ENCODE assay signal across 11 cellular contexts in genomic region chr17:81958633-81959342, GRCh38. TPM values are rescaled to one million over a fixed set of nuclear protein-coding genes. Genes with fewer than 3 reads are reported as not detected.
A peak's percentile ranks its signal among the peaks of the same experiment; 100 is the strongest.
DNase-seq lines count a peak whose midpoint lies in the region; ATAC-seq, FAIRE-seq and TF ChIP-seq lines count a peak whose summit lies in the region.
"Had no signal": no experiment of that assay in that cellular context is flagged by ENCODE, and none has a peak within 500 bp of the region (broad histone marks: within the 10 kb centered on the region; RNA-seq: fewer than 3 reads in every experiment).

No MANE protein-coding gene starts in this region.

- H3K9me3 Mint-ChIP-seq in Calu3 (ENCODE audit: low read depth, unreplicated experiment): no peaks in the 10 kb centered on the region
- no peaks in the 10 kb centered on the region for H3K9me3 Mint-ChIP-seq in activated CD4-positive, alpha-beta memory T cell treated with anti-CD3 and anti-CD28 coated beads for 36 hours
- H3K9me3 Mint-ChIP-seq: HFFc6 had no signal

- DNase-seq in A549 (ENCODE audit: low read depth in 1 of 2, low spot score in 1 of 2) (no peak), Calu3 (no peak), right lobe of liver (no peak), glomerular visceral epithelial cell (ENCODE audit: extremely low spot score) (no peak), esophagus muscularis mucosa (ENCODE audit: extremely low spot score) (no peak)
- DNase-seq in activated CD4-positive, alpha-beta memory T cell treated with anti-CD3 and anti-CD28 coated beads for 36 hours: no peak
- no peak for DNase-seq in stimulated activated CD4-positive, alpha-beta T cell treated with anti-CD3 and anti-CD28 coated beads, Interleukin-1b, Interleukin-23, amount 100 ng/mL, for 48 hours
- DNase-seq: HFFc6 had no signal

- ATAC-seq in A549 (no peak), right lobe of liver (peak in 2 of 4 donors; percentile 2 to 7), gastroesophageal sphincter (no peak)

- intact Hi-C loops in Calu3 (cut with micrococcal nuclease; ENCODE audit: unreplicated experiment): no loop called here
- intact Hi-C loops in activated CD4-positive, alpha-beta memory T cell treated with anti-CD3 and anti-CD28 coated beads for 36 hours (cut with micrococcal nuclease): loop anchor here (1.0 kb wide), 1 partner anchor 65 kb away; the partner anchor contains the start of gene LRRC45
- intact Hi-C loops in right lobe of liver (cut with DNase I): loop anchor here in 1 of 2 donors (5.0 kb wide), 1 partner anchor 59 kb away; no protein-coding TSS in a partner anchor
- intact Hi-C loops in esophagus muscularis mucosa (cut with DNase I): loop anchor here (1.0 to 10.0 kb wide), 2 partner anchors 63 to 196 kb away; no protein-coding TSS in a partner anchor

- WGBS in A549 (ENCODE audit: missing lambda C conversion rate): 62% methylated on average over 15 of the region's 15 CpGs
- 42% methylated on average over 4 of the region's 15 CpGs for WGBS in right lobe of liver (ENCODE audit: insufficient coverage, low coverage, low lambda C conversion rate, missing lambda C conversion rate)
- WGBS in gastroesophageal sphincter (ENCODE audit: low coverage in 1 of 2), 2 donors: 61 to 100% methylated on average over 1 to 6 of the region's 15 CpGs
- WGBS in esophagus muscularis mucosa: 73% methylated on average over 15 of the region's 15 CpGs

- H3K36me3 Mint-ChIP-seq in Calu3 (ENCODE audit: insufficient read depth, unreplicated experiment): peaks cover 6% of the 10 kb centered on the region
- H3K36me3 Mint-ChIP-seq in activated CD4-positive, alpha-beta memory T cell treated with anti-CD3 and anti-CD28 coated beads for 36 hours: no peaks in the 10 kb centered on the region

- H3K4me1 ChIP-seq in A549 (peaks cover 19% of the 10 kb centered on the region; the same call in 1 of the 3 replicates), right lobe of liver (peaks cover 0 to 14% (median 0%) of the 10 kb centered on the region in 4 donors), gastroesophageal sphincter (peaks cover 0 to 32% (median 9%) of the 10 kb centered on the region in 3 donors), esophagus muscularis mucosa (peaks cover 16 to 33% (median 27%) of the 10 kb centered on the region in 4 donors)

- no peak for TF ChIP-seq POLR2A in A549 (IDR thresholded peaks at IDR 0.05; ENCODE audit: low read length)
- TF ChIP-seq POLR2A in right lobe of liver (IDR thresholded peaks at IDR 0.05): no peak
- TF ChIP-seq POLR2A in gastroesophageal sphincter (IDR thresholded peaks at IDR 0.05): no peak
- TF ChIP-seq POLR2A in esophagus muscularis mucosa (IDR thresholded peaks at IDR 0.05; ENCODE audit: low read depth): no peak

- no peak for TF ChIP-seq RAD21 in A549 (conservative IDR thresholded peaks at IDR 0.05 in 1 of 2, IDR thresholded peaks at IDR 0.05 in 1 of 2)

- no peaks in the 10 kb centered on the region; the same call in 2 of the 3 replicates for H3K9me3 ChIP-seq in A549
- no peaks in the 10 kb centered on the region for H3K9me3 ChIP-seq in right lobe of liver
- H3K9me3 ChIP-seq in gastroesophageal sphincter: no peaks in the 10 kb centered on the region
- no peaks in the 10 kb centered on the region for H3K9me3 ChIP-seq in esophagus muscularis mucosa
- H3K9me3 ChIP-seq: heart right ventricle had no signal

- H3K4me3 Mint-ChIP-seq in Calu3 (ENCODE audit: low read depth, unreplicated experiment): peak overlapping the region; percentile 24
- peak overlapping the region; percentile 23 for H3K4me3 Mint-ChIP-seq in activated CD4-positive, alpha-beta memory T cell treated with anti-CD3 and anti-CD28 coated beads for 36 hours
- H3K4me3 Mint-ChIP-seq: HFFc6 had no signal

- peak overlapping the region; percentile 52; the same call in 1 of the 3 replicates for H3K4me3 ChIP-seq in A549
- H3K4me3 ChIP-seq in right lobe of liver: peak overlapping the region in 2 of 3 donors; percentile 64 to 70
- H3K4me3 ChIP-seq in gastroesophageal sphincter: peak overlapping the region in 1 of 2 donors; percentile 49
- peak overlapping the region in 1 of 4 donors; percentile 52 for H3K4me3 ChIP-seq in esophagus muscularis mucosa

- no TSS peak for BruUV-seq in Calu3 (replicated peaks; lab: Mats Ljungman, UMichigan)

- H3K27ac ChIP-seq in A549: peak overlapping the region; percentile 60 to 89; a peak in 4 of 6 replicates
- H3K27ac ChIP-seq in right lobe of liver: no peak overlapping the region
- H3K27ac ChIP-seq in gastroesophageal sphincter: no peak overlapping the region
- H3K27ac ChIP-seq in esophagus muscularis mucosa (replicated peaks in 1 of 4): no peak overlapping the region
- H3K27ac ChIP-seq: heart right ventricle had no signal

- H3K4me1 Mint-ChIP-seq in Calu3 (ENCODE audit: low read depth, unreplicated experiment): no peaks in the 10 kb centered on the region
- H3K4me1 Mint-ChIP-seq in activated CD4-positive, alpha-beta memory T cell treated with anti-CD3 and anti-CD28 coated beads for 36 hours (ENCODE audit: low read depth): peaks cover 2% of the 10 kb centered on the region

- POLR2A ChIA-PET in A549 (lab: Yijun Ruan, JAX): interaction anchor here (0.9 to 2.2 kb wide), 6 partner anchors 18 to 71 kb away, joined by 3 to 8 read pairs (median 4); partner anchors contain the start of genes ASPSCR1, CENPX and LRRC45
- POLR2A ChIA-PET in activated CD4-positive, alpha-beta memory T cell treated with anti-CD3 and anti-CD28 coated beads for 36 hours (lab: Charles Lee): interaction anchor here (0.9 to 2.2 kb wide), 5 partner anchors 18 to 79 kb away, joined by 5 to 7 read pairs (median 6); partner anchors contain the start of genes ASPSCR1, CENPX, DCXR and LRRC45

- FAIRE-seq in A549 (lab: Jason Lieb, UNC): no peak
- FAIRE-seq: D721Med had no signal

- H3K27ac Mint-ChIP-seq in Calu3 (ENCODE audit: unreplicated experiment): peak overlapping the region; percentile 39
- no peak overlapping the region for H3K27ac Mint-ChIP-seq in activated CD4-positive, alpha-beta memory T cell treated with anti-CD3 and anti-CD28 coated beads for 36 hours
- H3K27ac Mint-ChIP-seq: HFFc6 had no signal

- no peak for TF ChIP-seq CTCF in A549 (IDR thresholded peaks at IDR 0.05)
- no peak for TF ChIP-seq CTCF in Calu3 (IDR thresholded peaks at IDR 0.05; ENCODE audit: unreplicated experiment)
- no peak for TF ChIP-seq CTCF in right lobe of liver (IDR thresholded peaks at IDR 0.05)
- TF ChIP-seq CTCF in gastroesophageal sphincter (IDR thresholded peaks at IDR 0.05): no peak
- TF ChIP-seq CTCF in esophagus muscularis mucosa (IDR thresholded peaks at IDR 0.05): no peak

- CTCF ChIA-PET in A549 (lab: Yijun Ruan, JAX): interaction anchor here (0.6 to 17.3 kb wide), 57 partner anchors 9 to 601 kb away, joined by 3 to 794 read pairs (median 5); partner anchors contain the start of genes ASPSCR1, CENPX, DCXR and DUS1L
- CTCF ChIA-PET in Calu3 (lab: Charles Lee): interaction anchor here (0.5 to 2.3 kb wide), 6 partner anchors 9 to 79 kb away, joined by 4 to 45 read pairs (median 6); partner anchors contain the start of genes CENPX, DCXR and LRRC45
- CTCF ChIA-PET in activated CD4-positive, alpha-beta memory T cell treated with anti-CD3 and anti-CD28 coated beads for 36 hours (lab: Charles Lee): interaction anchor here (0.7 to 5.7 kb wide), 54 partner anchors 9 to 256 kb away, joined by 3 to 174 read pairs (median 4); partner anchors contain the start of genes ASPSCR1, CENPX, DCXR and DUS1L

- no peaks in the 10 kb centered on the region for H3K27me3 ChIP-seq in right lobe of liver
- peaks cover 100% of the 10 kb centered on the region for H3K27me3 ChIP-seq in gastroesophageal sphincter
- H3K27me3 ChIP-seq in esophagus muscularis mucosa: peaks cover 10 to 100% (median 42%) of the 10 kb centered on the region in 4 donors

- peak overlapping the region; percentile 94 for H3K4me2 ChIP-seq in A549

- H3K36me3 ChIP-seq in right lobe of liver (no peaks in the 10 kb centered on the region), gastroesophageal sphincter (no peaks in the 10 kb centered on the region), esophagus muscularis mucosa (no peaks in the 10 kb centered on the region)
- H3K36me3 ChIP-seq: heart right ventricle had no signal

- H3K27me3 Mint-ChIP-seq in Calu3 (ENCODE audit: unreplicated experiment): peaks cover 49% of the 10 kb centered on the region
- H3K27me3 Mint-ChIP-seq in activated CD4-positive, alpha-beta memory T cell treated with anti-CD3 and anti-CD28 coated beads for 36 hours: peaks cover 19% of the 10 kb centered on the region

- TF ChIP-seq EP300 in A549 (IDR thresholded peaks at IDR 0.05): no peak
- no peak for TF ChIP-seq EP300 in gastroesophageal sphincter (IDR thresholded peaks at IDR 0.05)
- no peak for TF ChIP-seq EP300 in esophagus muscularis mucosa (IDR thresholded peaks at IDR 0.05)

RNA-seq across cellular contexts. Expression of gene NOTUM, which starts 2.2 kb away (rescaled TPM):
- 0.06 and 0.08 TPM in 2 replicates for polyA plus RNA-seq in A549 (2011; rRNA removed)
- 0.36 and 0.41 TPM in 2 replicates for polyA plus RNA-seq in A549 (2012; cell fraction: cytosol; rRNA removed)
- polyA plus RNA-seq in A549 (2012; cell fraction: nucleus; rRNA removed): 1.0 and 1.1 TPM in 2 replicates
- polyA plus RNA-seq in A549 (2017; fragmentation: RNase III; extraction: RNeasy Plus Mini Kit Qiagen cat#74134 plus additional on column Dnase treatment): 0.45 to 0.92 TPM (median 0.91 TPM) in 3 replicates
- not detected in 2 replicates for polyA minus RNA-seq in A549 (2011; rRNA and poly(A)+ RNA removed)
- not detected in 2 replicates for total RNA-seq in Calu3 (2022)
- under 1 TPM; 0.22 to 0.40 TPM for total RNA-seq in activated CD4-positive, alpha-beta memory T cell treated with anti-CD3 and anti-CD28 coated beads for 36 hours
- total RNA-seq in right lobe of liver: 1 to 10 TPM; 1.2 to 7.6 (median 3.0) TPM
- total RNA-seq in gastroesophageal sphincter: under 1 TPM in 1 of 4 donors, not detected in 3; 0.22 TPM
- under 1 TPM in 1 of 4 donors, not detected in 3; 0.83 TPM for total RNA-seq in esophagus muscularis mucosa

RNA-seq across cellular contexts. Expression of gene MYADML2, which starts 11.8 kb away (rescaled TPM):
- polyA plus RNA-seq in A549 (2011; rRNA removed) (not detected in 2 replicates), A549 (2017; fragmentation: RNase III; extraction: RNeasy Plus Mini Kit Qiagen cat#74134 plus additional on column Dnase treatment) (not detected in 3 replicates)
- polyA plus RNA-seq in A549 (2012; cell fraction: cytosol; rRNA removed): not detected in 2 replicates
- not detected in 2 replicates for polyA plus RNA-seq in A549 (2012; cell fraction: nucleus; rRNA removed)
- polyA minus RNA-seq in A549 (2011; rRNA and poly(A)+ RNA removed): not detected in 2 replicates
- total RNA-seq in Calu3 (2022) (not detected in 2 replicates), right lobe of liver (not detected), gastroesophageal sphincter (not detected), esophagus muscularis mucosa (not detected)
- total RNA-seq in activated CD4-positive, alpha-beta memory T cell treated with anti-CD3 and anti-CD28 coated beads for 36 hours: not detected
- total RNA-seq: HFFc6 had no signal

RNA-seq across cellular contexts. Expression of gene ASPSCR1, which starts 18.6 kb away (rescaled TPM):
- 10.3 and 12.3 TPM in 2 replicates for polyA plus RNA-seq in A549 (2011; rRNA removed)
- 32.0 and 44.5 TPM in 2 replicates for polyA plus RNA-seq in A549 (2012; cell fraction: cytosol; rRNA removed)
- polyA plus RNA-seq in A549 (2012; cell fraction: nucleus; rRNA removed): 105 and 122 TPM in 2 replicates
- polyA plus RNA-seq in A549 (2017; fragmentation: RNase III; extraction: RNeasy Plus Mini Kit Qiagen cat#74134 plus additional on column Dnase treatment): 24.5 to 29.4 TPM (median 25.7 TPM) in 3 replicates
- 16.2 and 22.6 TPM in 2 replicates for polyA minus RNA-seq in A549 (2011; rRNA and poly(A)+ RNA removed)
- total RNA-seq in Calu3 (2022): 37.7 and 43.5 TPM in 2 replicates
- total RNA-seq in activated CD4-positive, alpha-beta memory T cell treated with anti-CD3 and anti-CD28 coated beads for 36 hours: 10 to 100 TPM; 25.4 to 27.1 TPM
- total RNA-seq in right lobe of liver: 10 to 100 TPM; 24.4 to 55.6 (median 32.9) TPM
- 10 to 100 TPM; 11.7 to 24.4 (median 18.6) TPM for total RNA-seq in gastroesophageal sphincter
- total RNA-seq in esophagus muscularis mucosa: 10 to 100 TPM; 15.9 to 18.4 (median 17.3) TPM

RNA-seq across cellular contexts. Expression of gene PYCR1, which starts 21.7 kb away (rescaled TPM):
- polyA plus RNA-seq in A549 (2011; rRNA removed) (77.1 and 81.4 TPM in 2 replicates), A549 (2017; fragmentation: RNase III; extraction: RNeasy Plus Mini Kit Qiagen cat#74134 plus additional on column Dnase treatment) (81.4 to 93.3 TPM (median 87.2 TPM) in 3 replicates)
- 150 and 202 TPM in 2 replicates for polyA plus RNA-seq in A549 (2012; cell fraction: cytosol; rRNA removed)
- 126 and 181 TPM in 2 replicates for polyA plus RNA-seq in A549 (2012; cell fraction: nucleus; rRNA removed)
- 94.1 and 104 TPM in 2 replicates for polyA minus RNA-seq in A549 (2011; rRNA and poly(A)+ RNA removed)
- total RNA-seq in Calu3 (2022) (102 and 105 TPM in 2 replicates), right lobe of liver (10 to 100 TPM in 1 of 6 experiments, 1 to 10 TPM in 5; 3.2 to 10.6 (median 5.1) TPM), gastroesophageal sphincter (1 to 10 TPM; 3.4 to 6.8 (median 5.1) TPM), esophagus muscularis mucosa (1 to 10 TPM; 2.1 to 6.5 (median 4.6) TPM)
- total RNA-seq in activated CD4-positive, alpha-beta memory T cell treated with anti-CD3 and anti-CD28 coated beads for 36 hours: 10 to 100 TPM; 88.9 to 89.8 TPM

RNA-seq across cellular contexts. Expression of gene MAFG, which starts 31.3 kb away (rescaled TPM):
- polyA plus RNA-seq in A549 (2011; rRNA removed): 41.6 and 47.9 TPM in 2 replicates
- polyA plus RNA-seq in A549 (2012; cell fraction: cytosol; rRNA removed): 55.5 and 60.4 TPM in 2 replicates
- polyA plus RNA-seq in A549 (2012; cell fraction: nucleus; rRNA removed): 194 and 235 TPM in 2 replicates
- polyA plus RNA-seq in A549 (2017; fragmentation: RNase III; extraction: RNeasy Plus Mini Kit Qiagen cat#74134 plus additional on column Dnase treatment): 49.8 to 57.9 TPM (median 52.4 TPM) in 3 replicates
- polyA minus RNA-seq in A549 (2011; rRNA and poly(A)+ RNA removed): 18.1 and 22.6 TPM in 2 replicates
- total RNA-seq in Calu3 (2022): 36.1 and 37.9 TPM in 2 replicates
- total RNA-seq in activated CD4-positive, alpha-beta memory T cell treated with anti-CD3 and anti-CD28 coated beads for 36 hours: 10 to 100 TPM; 23.4 to 24.1 TPM
- 10 to 100 TPM in 2 of 6 experiments, 1 to 10 TPM in 4; 7.4 to 12.9 (median 9.2) TPM for total RNA-seq in right lobe of liver
- 10 to 100 TPM; 18.8 to 39.3 (median 25.3) TPM for total RNA-seq in gastroesophageal sphincter
- total RNA-seq in esophagus muscularis mucosa: 10 to 100 TPM; 23.7 to 41.7 (median 33.6) TPM

Comparison
In these comparisons a context has a peak if more than half of its experiments do, and no peak if none do; other contexts are left out.
1. H3K27ac ChIP-seq: peak in A549 (2 of 2); none in right lobe of liver (0 of 3), gastroesophageal sphincter (0 of 4) and esophagus muscularis mucosa (0 of 4).